ENCODE assay signal across 10 cellular contexts in genomic region chr15:101613130-101614000, GRCh38. TPM values are rescaled to one million over a fixed set of nuclear protein-coding genes. Genes with fewer than 3 reads are reported as not detected.
DNase-seq lines count a peak whose midpoint lies in the region; ATAC-seq lines count a peak whose summit lies in the region.
"Had no signal": no experiment of that assay in that cellular context is flagged by ENCODE, and none has a peak within 500 bp of the region (broad histone marks: within the 10 kb centered on the region; RNA-seq: fewer than 3 reads in every experiment).

No MANE protein-coding gene starts in this region.

- no peaks in the 10 kb centered on the region for H3K4me1 Mint-ChIP-seq in activated CD4-positive, alpha-beta T cell treated with anti-CD3 and anti-CD28 coated beads, Interleukin-2, amount 10 ng/mL, durations not matched to agents 24 days and 14 days

- no peak overlapping the region for H3K18ac ChIP-seq in trophoblast cell (ENCODE audit: low read length)

- peak; percentile 67 for DNase-seq in DMS79 treated with DMSO at 0.1 percent for 48 hours (lab: John Stamatoyannopoulos, UW)
- peak; percentile 88 for DNase-seq in NCI-H69 (lab: John Stamatoyannopoulos, UW)
- DNase-seq in fibroblast of the conjunctiva (ENCODE audit: low read depth) = peak; percentile 8
- peak; percentile 5 to 8 for DNase-seq in trophoblast cell
- no peak for DNase-seq in SKM-1 (lab: John Stamatoyannopoulos, UW; ENCODE audit: unreplicated experiment)
- no peak for DNase-seq in activated CD4-positive, alpha-beta T cell treated with anti-CD3 and anti-CD28 coated beads, Interleukin-2, amount 10 ng/mL, durations not matched to agents 24 days and 14 days
- no peak for DNase-seq in effector CD8-positive, alpha-beta T cell (lab: John Stamatoyannopoulos, UW)
- DNase-seq: GF-D8 had no signal

- no peak overlapping the region for H4K12ac ChIP-seq in trophoblast cell (ENCODE audit: low read depth, low read length)

- H3K14ac ChIP-seq in trophoblast cell (ENCODE audit: low read length) = no peak overlapping the region

- H3K4ac ChIP-seq in trophoblast cell (ENCODE audit: low read depth, low read length) = no peak overlapping the region

- no peak overlapping the region for H3K27ac Mint-ChIP-seq in activated CD4-positive, alpha-beta T cell treated with anti-CD3 and anti-CD28 coated beads, Interleukin-2, amount 10 ng/mL, durations not matched to agents 24 days and 14 days
- H3K27ac Mint-ChIP-seq: activated naive CD8-positive, alpha-beta T cell had no signal

- H4K8ac ChIP-seq in trophoblast cell (ENCODE audit: low read depth, low read length) = no peak overlapping the region

- H2BK120ac ChIP-seq in trophoblast cell (ENCODE audit: insufficient read depth, low read length, poor library complexity) = no peak overlapping the region

- H3K27me3 Mint-ChIP-seq in activated CD4-positive, alpha-beta T cell treated with anti-CD3 and anti-CD28 coated beads, Interleukin-2, amount 10 ng/mL, durations not matched to agents 24 days and 14 days = no peaks in the 10 kb centered on the region
- H3K27me3 Mint-ChIP-seq: activated naive CD8-positive, alpha-beta T cell had no signal

- peaks cover 3 to 4% of the 10 kb centered on the region in 2 experiments for H3K4me1 ChIP-seq in trophoblast cell (ENCODE audit: control insufficient read depth in 1 of 2, insufficient read depth in 2 of 2, low read length in 2 of 2)

- intact Hi-C loops in activated CD4-positive, alpha-beta T cell treated with anti-CD3 and anti-CD28 coated beads, Interleukin-2, amount 10 ng/mL, durations not matched to agents 24 days and 14 days (cut with micrococcal nuclease) = no loop called here

- no peak overlapping the region for H3K4me3 ChIP-seq in trophoblast cell (ENCODE audit: low read depth, low read length)

- H3K36me3 Mint-ChIP-seq in activated CD4-positive, alpha-beta T cell treated with anti-CD3 and anti-CD28 coated beads, Interleukin-2, amount 10 ng/mL, durations not matched to agents 24 days and 14 days (ENCODE audit: low read depth) = no peaks in the 10 kb centered on the region

- no peaks in the 10 kb centered on the region for H3K9me3 ChIP-seq in trophoblast cell (ENCODE audit: insufficient read depth, low read depth, low read length)

- no peaks in the 10 kb centered on the region for H3K79me2 ChIP-seq in trophoblast cell (ENCODE audit: control insufficient read depth, insufficient read depth, low read length, poor library complexity)

- H3K79me1 ChIP-seq in trophoblast cell (ENCODE audit: low read length) = no peaks in the 10 kb centered on the region

- H3K36me3 ChIP-seq in trophoblast cell (ENCODE audit: control insufficient read depth in 1 of 2, insufficient read depth in 2 of 2, low read length in 2 of 2) = no peaks in the 10 kb centered on the region

- no peak overlapping the region for H3K9ac ChIP-seq in trophoblast cell (ENCODE audit: low read length)

- no peaks in the 10 kb centered on the region for H3K9me3 Mint-ChIP-seq in activated CD4-positive, alpha-beta T cell treated with anti-CD3 and anti-CD28 coated beads, Interleukin-2, amount 10 ng/mL, durations not matched to agents 24 days and 14 days

- no peak overlapping the region for H3K4me3 Mint-ChIP-seq in activated CD4-positive, alpha-beta T cell treated with anti-CD3 and anti-CD28 coated beads, Interleukin-2, amount 10 ng/mL, durations not matched to agents 24 days and 14 days
- H3K4me3 Mint-ChIP-seq: activated naive CD8-positive, alpha-beta T cell had no signal

- WGBS in trophoblast cell (ENCODE audit: extremely low coverage, insufficient coverage, insufficient read length) = no CpG with 5 or more reads among the region's 20 CpGs

- H3K4me2 ChIP-seq in trophoblast cell (ENCODE audit: low read length) = no peak overlapping the region

- no peak overlapping the region for H2BK12ac ChIP-seq in trophoblast cell (ENCODE audit: low read length)

- ATAC-seq in GM18858 (IDR thresholded peaks at IDR 0.05; ENCODE audit: unreplicated experiment) = no peak

- no peak overlapping the region for H3K27ac ChIP-seq in trophoblast cell (ENCODE audit: low read depth, low read length)

- H3K27me3 ChIP-seq in trophoblast cell (ENCODE audit: insufficient read depth, low read length) = no peaks in the 10 kb centered on the region

- no peak overlapping the region for H3K23ac ChIP-seq in trophoblast cell (ENCODE audit: low read length)

- H2AFZ ChIP-seq in trophoblast cell (ENCODE audit: insufficient read depth, low read length, poor library complexity) = no peak overlapping the region

- H4K91ac ChIP-seq in trophoblast cell (ENCODE audit: low read depth, low read length) = no peak overlapping the region

- no peak overlapping the region for H2AK5ac ChIP-seq in trophoblast cell (ENCODE audit: low read length)

- no peak overlapping the region for H2BK5ac ChIP-seq in trophoblast cell (ENCODE audit: low read depth, low read length, poor library complexity)

RNA-seq across cellular contexts. Expression of gene TM2D3, which starts 38.8 kb away (rescaled TPM):
- 31.0 and 33.1 TPM in 2 replicates for polyA plus RNA-seq in trophoblast cell (2013)
- 56.2 and 62.7 TPM in 2 replicates for total RNA-seq in activated CD4-positive, alpha-beta T cell treated with anti-CD3 and anti-CD28 coated beads, Interleukin-2, amount 10 ng/mL, durations not matched to agents 24 days and 14 days

Comparison
In these comparisons a context has a peak if more than half of its experiments do, and no peak if none do; other contexts are left out.
1. DNase-seq: peak in DMS79 treated with DMSO at 0.1 percent for 48 hours (single experiment), NCI-H69 (single experiment), fibroblast of the conjunctiva (single experiment) and trophoblast cell (2 of 2); none in SKM-1 (single experiment), activated CD4-positive, alpha-beta T cell treated with anti-CD3 and anti-CD28 coated beads, Interleukin-2, amount 10 ng/mL, durations not matched to agents 24 days and 14 days (single experiment) and effector CD8-positive, alpha-beta T cell (single experiment).